Comparison of ENCODE assay signal across 10 cellular contexts in genomic region chr15:49225572-49226281, GRCh38. TPM values are rescaled to one million over a fixed set of nuclear protein-coding genes. Genes with fewer than 3 reads are reported as not detected.
DNase-seq lines count a peak whose midpoint lies in the region; ATAC-seq, FAIRE-seq and TF ChIP-seq lines count a peak whose summit lies in the region.
"Had no signal": no experiment of that assay in that cellular context is flagged by ENCODE, and none has a peak within 500 bp of the region (broad histone marks: within the 10 kb centered on the region; RNA-seq: fewer than 3 reads in every experiment).

No MANE protein-coding gene starts in this region.

- peak; percentile 79 for ATAC-seq in left colon

- in situ Hi-C loops in KBM-7 (cut with MboI; ENCODE audit: low pct_unique_long_range_greater_than_20kb, low sequenced_read_pairs) = no loop called here

- intact Hi-C loops in left colon (cut with DNase I, micrococcal nuclease) = no loop called here

- FAIRE-seq in D721Med (lab: Jason Lieb, UNC) = no peak

- DNase-seq in D721Med (ENCODE audit: insufficient read length, low spot score) = no peak
- DNase-seq in KBM-7 = peak; percentile 53
- DNase-seq in astrocyte of the hippocampus (ENCODE audit: low read depth, low spot score) = peak; percentile 50
- peak in 1 of 2 donors; percentile 18 for DNase-seq in left colon
- no peak for DNase-seq in stimulated activated naive CD4-positive, alpha-beta T cell (lab: John Stamatoyannopoulos, UW)
- no peak for DNase-seq in AG08395 (ENCODE audit: low spot score)
- no peak for DNase-seq in activated naive CD4-positive, alpha-beta T cell treated with anti-CD3 and anti-CD28 coated beads, Interleukin-2, amount 50 U/mL, for 16 hours
- no peak for DNase-seq in stimulated activated CD4-positive, alpha-beta T cell treated with anti-CD3 and anti-CD28 coated beads, Interleukin-2, amount 100 ng/mL, for 24 hours
- DNase-seq: activated gamma-delta T cell; stimulated activated CD4-positive, alpha-beta T cell treated with anti-CD3 and anti-CD28 coated beads, Interleukin-15, amount 100 ng/mL, for 24 hours had no signal

- TF ChIP-seq CTCF in D721Med (IDR thresholded peaks at IDR 0.05; ENCODE audit: insufficient read depth, missing control alignments) = peak; percentile 25

RNA-seq across cellular contexts. Expression of gene GALK2, which starts 55.7 kb away (rescaled TPM):
- 10 to 100 TPM; 34.9 to 38.5 TPM for total RNA-seq in left colon

Comparison
In these comparisons a context has a peak if more than half of its experiments do, and no peak if none do; other contexts are left out.
1. DNase-seq: peak in KBM-7 (single experiment) and astrocyte of the hippocampus (single experiment); none in D721Med (single experiment), stimulated activated naive CD4-positive, alpha-beta T cell (0 of 6), AG08395 (single experiment), activated naive CD4-positive, alpha-beta T cell treated with anti-CD3 and anti-CD28 coated beads, Interleukin-2, amount 50 U/mL, for 16 hours (single experiment) and stimulated activated CD4-positive, alpha-beta T cell treated with anti-CD3 and anti-CD28 coated beads, Interleukin-2, amount 100 ng/mL, for 24 hours (0 of 2).